24 cellular contexts compared by ENCODE assay signal in the genomic region with DNA sequence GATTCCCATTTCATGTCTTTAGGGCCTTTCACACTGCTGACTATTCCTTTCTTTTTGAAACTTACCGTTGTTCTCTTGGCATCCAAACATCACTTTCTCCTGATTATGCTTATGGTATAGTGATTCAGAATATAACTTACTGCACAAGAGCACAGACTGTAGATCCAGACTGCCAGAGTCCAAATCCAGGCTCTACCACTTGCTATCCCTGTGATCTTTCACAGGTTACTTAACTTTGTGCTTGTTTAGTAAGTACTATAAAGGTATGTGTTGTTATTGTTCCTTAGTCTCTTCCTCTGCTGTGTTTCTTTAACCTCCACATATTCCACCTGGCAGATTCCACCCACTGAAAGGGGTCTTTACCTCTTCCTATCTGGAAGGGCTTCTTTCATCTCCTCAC.
"Had no signal": no experiment of that assay in that cellular context is flagged by ENCODE, and none has a peak within 500 bp of the region (broad histone marks: within the 10 kb centered on the region; RNA-seq: fewer than 3 reads in every experiment).

No MANE protein-coding gene starts in this region.

- H3K9me3 ChIP-seq: colonic mucosa, esophagus squamous epithelium, left lung, mucosa of descending colon, testis had no signal

- H3K36me3 ChIP-seq: colonic mucosa, esophagus squamous epithelium, left lung had no signal

- H3K27ac ChIP-seq: colonic mucosa, epithelial cell of prostate, esophagus squamous epithelium, left lung, testis, VCaP had no signal

- H3K27me3 ChIP-seq: colonic mucosa, esophagus squamous epithelium, left lung, testis had no signal

- H3K4me1 ChIP-seq: colonic mucosa, testis had no signal

- DNase-seq: activated CD4-positive, alpha-beta memory T cell treated with anti-CD3 and anti-CD28 coated beads, Interleukin-2, amount 10 ng/mL, durations not matched to agents 7 days and 5 days; activated CD4-positive, alpha-beta T cell treated with anti-CD3 and anti-CD28 coated beads for 4 hours; activated T-cell treated with anti-CD3 and anti-CD28 coated beads, Interleukin-2, amount 50 U/mL, for 4 hours; anterior cingulate cortex; cerebellar nuclear complex; effector CD8-positive, alpha-beta T cell; esophagus squamous epithelium; foreskin melanocyte; kidney; left lung; stimulated activated CD4-positive, alpha-beta T cell treated with anti-CD3 and anti-CD28 coated beads, Interleukin-12 subunit alpha, Interleukin-12 subunit beta, amount 100 ng/mL, for 4 hours; stimulated activated CD4-positive, alpha-beta T cell treated with anti-CD3 and anti-CD28 coated beads, Interleukin-4, amount 100 ng/mL, for 1 hour; stimulated activated naive CD8-positive, alpha-beta T cell treated with anti-CD3 and anti-CD28 coated beads, Interleukin-15, Interleukin-2, amounts not matched to agents 100 U/mL and 50 U/mL, for 24 hours; T-helper 9 cell had no signal

- H3K4me3 ChIP-seq: colonic mucosa, esophagus squamous epithelium, left lung, lung, mucosa of descending colon, skin epidermis, testis had no signal

- ATAC-seq: activated naive CD4-positive, alpha-beta T cell treated with anti-CD3 and anti-CD28 coated beads, Interleukin-2, amount 50 U/mL, for 72 hours; activated T-cell treated with anti-CD3 and anti-CD28 coated beads, Interleukin-2, amount 50 U/mL, for 4 hours; activated T-helper 17 cell treated with anti-CD3 and anti-CD28 coated beads, Interleukin-2, amount 50 U/mL, for 72 hours; left lung; natural killer cell treated with Interleukin-12 subunit alpha and Interleukin-12 subunit beta and Interleukin-15 and Interleukin-18, amount 100 ng/mL, for 72 hours; stimulated activated naive CD8-positive, alpha-beta T cell treated with anti-CD3 and anti-CD28 coated beads, Interleukin-15, Interleukin-2, amounts not matched to agents 100 U/mL and 50 U/mL, for 24 hours had no signal
